Comparison of ENCODE assay signal across 20 cellular contexts in the genomic region with DNA sequence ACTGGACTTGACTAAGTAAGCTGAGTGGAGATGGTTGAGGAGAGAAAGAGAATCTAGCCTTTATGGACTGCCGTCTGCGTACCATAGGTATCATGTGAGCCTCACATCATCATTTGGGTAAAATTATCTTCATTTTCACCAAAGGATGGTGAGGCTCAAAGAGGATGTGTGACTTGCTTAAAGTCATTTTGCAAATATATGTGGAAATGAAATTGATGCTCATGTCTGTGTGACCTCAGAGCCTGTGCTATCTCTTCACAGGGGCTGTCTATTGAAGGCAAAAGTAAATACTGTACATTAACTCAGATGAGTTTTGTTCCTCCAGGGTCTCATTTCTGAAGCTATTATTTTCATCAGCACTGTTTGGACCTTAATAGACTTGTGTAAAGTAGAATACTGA.
DNase-seq lines count a peak whose midpoint lies in the region; ATAC-seq and TF ChIP-seq lines count a peak whose summit lies in the region.
"Had no signal": no experiment of that assay in that cellular context is flagged by ENCODE, and none has a peak within 500 bp of the region (broad histone marks: within the 10 kb centered on the region; RNA-seq: fewer than 3 reads in every experiment).

No MANE protein-coding gene starts in this region.

- no peaks in the 10 kb centered on the region for H3K9me3 Mint-ChIP-seq in stimulated activated naive B cell treated with anti-CD40 and anti-IgM and Interleukin-4, amounts not matched to agents 10 μg/mL and 1 μg/mL and 100 μg/mL, for 72 hours
- H3K9me3 Mint-ChIP-seq: CD8-positive, alpha-beta memory T cell had no signal

- TF ChIP-seq CTCF in OCI-LY3 (IDR thresholded peaks at IDR 0.05; ENCODE audit: low read depth, low read length), result no peak

- H3K27me3 Mint-ChIP-seq in stimulated activated naive B cell treated with anti-CD40 and anti-IgM and Interleukin-4, amounts not matched to agents 10 μg/mL and 1 μg/mL and 100 μg/mL, for 72 hours, result no peaks in the 10 kb centered on the region
- H3K27me3 Mint-ChIP-seq: CD4-positive, CD25-positive, alpha-beta regulatory T cell; CD8-positive, alpha-beta memory T cell had no signal

- H3K4me1 ChIP-seq in OCI-LY3 (ENCODE audit: low read length), result peaks cover 49% of the 10 kb centered on the region
- H3K4me1 ChIP-seq: BE2C, HAP-1 had no signal

- peaks cover 44% of the 10 kb centered on the region for H3K36me3 ChIP-seq in OCI-LY3 (replicated peaks; ENCODE audit: low read depth, low read length)
- H3K36me3 ChIP-seq: BE2C, HAP-1 had no signal

- H3K27ac ChIP-seq in OCI-LY3 (ENCODE audit: low read length), result peak overlapping the region; percentile 86

- peak overlapping the region; percentile 37; the same call in 1 of the 2 replicates for H3K9ac ChIP-seq in OCI-LY3 (ENCODE audit: low read length)

- peaks cover 17% of the 10 kb centered on the region for H4K20me1 ChIP-seq in OCI-LY3 (ENCODE audit: insufficient read depth, low read length)

- peaks cover 2 to 13% of the 10 kb centered on the region in 2 donors for H3K4me1 Mint-ChIP-seq in stimulated activated naive B cell treated with anti-CD40 and anti-IgM and Interleukin-4, amounts not matched to agents 10 μg/mL and 1 μg/mL and 100 μg/mL, for 72 hours
- H3K4me1 Mint-ChIP-seq: CD8-positive, alpha-beta memory T cell had no signal

- H3K27ac Mint-ChIP-seq in stimulated activated naive B cell treated with anti-CD40 and anti-IgM and Interleukin-4, amounts not matched to agents 10 μg/mL and 1 μg/mL and 100 μg/mL, for 72 hours, result peak overlapping the region; percentile 31
- H3K27ac Mint-ChIP-seq: CD4-positive, CD25-positive, alpha-beta regulatory T cell; CD8-positive, alpha-beta memory T cell had no signal

- peaks cover 36 to 64% of the 10 kb centered on the region in 2 donors for H3K36me3 Mint-ChIP-seq in stimulated activated naive B cell treated with anti-CD40 and anti-IgM and Interleukin-4, amounts not matched to agents 10 μg/mL and 1 μg/mL and 100 μg/mL, for 72 hours

- H3K9me3 ChIP-seq in OCI-LY3 (ENCODE audit: insufficient read depth, low read length), result no peaks in the 10 kb centered on the region
- H3K9me3 ChIP-seq: BE2C, HAP-1 had no signal

- ATAC-seq in GM18868 (IDR thresholded peaks at IDR 0.05; ENCODE audit: unreplicated experiment) (peak; percentile 57), HG02610 (IDR thresholded peaks at IDR 0.05; ENCODE audit: unreplicated experiment) (peak; percentile 45), GM21576 (IDR thresholded peaks at IDR 0.05; ENCODE audit: unreplicated experiment) (no peak)
- ATAC-seq in stimulated activated naive B cell treated with anti-CD40 and anti-IgM and Interleukin-4, amounts not matched to agents 10 μg/mL and 1 μg/mL and 100 μg/mL, for 72 hours (replicated peaks), result peak; percentile 70 to 73
- ATAC-seq: HepG2 had no signal

- peak overlapping the region; percentile 61 for H3K4me2 ChIP-seq in OCI-LY3 (ENCODE audit: low read length)

- no peak overlapping the region for H2AFZ ChIP-seq in OCI-LY3 (ENCODE audit: low read depth, low read length)

- H3K27me3 ChIP-seq in OCI-LY3 (ENCODE audit: low read depth, low read length), result no peaks in the 10 kb centered on the region
- H3K27me3 ChIP-seq: BE2C had no signal

- peaks cover 9% of the 10 kb centered on the region; the same call in 1 of the 2 replicates for H3K79me2 ChIP-seq in OCI-LY3 (ENCODE audit: low read length)

- H3K4me3 ChIP-seq in OCI-LY3 (ENCODE audit: low read length), result peak overlapping the region; percentile 53
- H3K4me3 ChIP-seq: HAP-1 had no signal

- no peak for DNase-seq in stimulated activated naive B cell treated with anti-CD40 and anti-IgM and Interleukin-4, amounts not matched to agents 10 μg/mL and 1 μg/mL and 100 μg/mL, for 72 hours
- DNase-seq in NK-92 (lab: John Stamatoyannopoulos, UW; ENCODE audit: unreplicated experiment), result no peak
- DNase-seq in stimulated activated CD4-positive, alpha-beta T cell treated with anti-CD3 and anti-CD28 coated beads, Interleukin-2, amount 100 ng/mL, for 24 hours, result no peak
- no peak for DNase-seq in NCI-H2171 treated with DMSO at 0.1 percent for 48 hours (lab: John Stamatoyannopoulos, UW)
- DNase-seq: ACHN; BE2C; C1 segment of cervical spinal cord; CD4-positive, CD25-positive, alpha-beta regulatory T cell; CD8-positive, alpha-beta memory T cell; COR-L47; DMS 273 treated with DMSO at 0.1 percent for 48 hours; DMS53; GDM1; KG1 had no signal

- no peak overlapping the region for H3K4me3 Mint-ChIP-seq in stimulated activated naive B cell treated with anti-CD40 and anti-IgM and Interleukin-4, amounts not matched to agents 10 μg/mL and 1 μg/mL and 100 μg/mL, for 72 hours
- H3K4me3 Mint-ChIP-seq: CD4-positive, CD25-positive, alpha-beta regulatory T cell; CD8-positive, alpha-beta memory T cell had no signal
